Comparison of ENCODE assay signal across 1 cellular context in the genomic region with DNA sequence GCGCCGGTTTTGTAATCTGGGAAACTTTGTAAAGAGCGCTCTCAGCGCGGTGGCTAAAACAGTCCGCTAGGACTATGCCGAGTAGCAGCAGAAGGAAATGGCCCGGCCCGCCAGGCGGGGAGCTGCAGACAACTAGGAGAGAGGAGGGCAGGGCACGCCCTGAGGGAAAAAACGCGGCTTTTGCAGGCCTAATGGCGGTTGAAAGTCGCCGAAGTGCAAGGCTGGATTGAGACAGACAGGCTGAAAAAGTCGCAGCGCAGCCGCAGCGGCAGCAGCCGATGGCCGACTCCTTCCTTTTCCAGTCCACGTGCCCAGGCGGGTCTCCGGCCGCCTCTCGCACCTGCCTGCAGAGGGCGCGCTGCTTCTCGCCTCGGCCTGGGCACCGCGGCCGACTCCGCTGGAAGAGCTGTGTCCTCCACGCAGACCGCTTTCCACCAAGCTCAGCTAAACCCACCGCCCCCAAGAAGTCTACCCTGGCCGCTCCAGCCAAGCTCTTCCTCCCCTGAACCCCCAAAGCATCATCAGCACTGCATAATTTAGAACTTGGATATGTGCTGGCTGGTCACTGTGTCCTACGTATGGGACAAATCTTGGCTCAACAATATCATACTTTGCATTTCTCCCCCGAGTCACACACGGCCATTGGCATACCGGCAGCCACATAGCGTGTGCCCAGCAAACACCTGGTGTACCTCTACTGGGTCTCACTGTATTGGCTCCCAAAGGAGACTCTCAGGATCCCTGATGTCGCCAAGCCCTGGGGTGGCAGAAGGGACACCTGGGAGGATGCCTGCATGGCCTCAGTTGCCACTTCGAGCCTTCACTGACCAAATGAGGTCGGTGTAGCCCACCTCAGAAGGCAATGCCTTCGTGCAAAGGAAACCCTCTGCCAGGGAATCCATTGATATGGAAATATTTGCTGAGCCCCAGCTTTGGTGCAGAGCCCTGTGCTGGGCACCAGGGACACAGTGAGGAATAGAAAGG.
A peak's percentile ranks its signal among the peaks of the same experiment; 100 is the strongest.
TF ChIP-seq lines count a peak whose summit lies in the region.

No MANE protein-coding gene starts in this region.

TF ChIP-seq in K562, 482 proteins besides CTCF, POLR2A, EP300 and RAD21 (continued from another document and continues in another):
- TF ChIP-seq, protein P1, sequence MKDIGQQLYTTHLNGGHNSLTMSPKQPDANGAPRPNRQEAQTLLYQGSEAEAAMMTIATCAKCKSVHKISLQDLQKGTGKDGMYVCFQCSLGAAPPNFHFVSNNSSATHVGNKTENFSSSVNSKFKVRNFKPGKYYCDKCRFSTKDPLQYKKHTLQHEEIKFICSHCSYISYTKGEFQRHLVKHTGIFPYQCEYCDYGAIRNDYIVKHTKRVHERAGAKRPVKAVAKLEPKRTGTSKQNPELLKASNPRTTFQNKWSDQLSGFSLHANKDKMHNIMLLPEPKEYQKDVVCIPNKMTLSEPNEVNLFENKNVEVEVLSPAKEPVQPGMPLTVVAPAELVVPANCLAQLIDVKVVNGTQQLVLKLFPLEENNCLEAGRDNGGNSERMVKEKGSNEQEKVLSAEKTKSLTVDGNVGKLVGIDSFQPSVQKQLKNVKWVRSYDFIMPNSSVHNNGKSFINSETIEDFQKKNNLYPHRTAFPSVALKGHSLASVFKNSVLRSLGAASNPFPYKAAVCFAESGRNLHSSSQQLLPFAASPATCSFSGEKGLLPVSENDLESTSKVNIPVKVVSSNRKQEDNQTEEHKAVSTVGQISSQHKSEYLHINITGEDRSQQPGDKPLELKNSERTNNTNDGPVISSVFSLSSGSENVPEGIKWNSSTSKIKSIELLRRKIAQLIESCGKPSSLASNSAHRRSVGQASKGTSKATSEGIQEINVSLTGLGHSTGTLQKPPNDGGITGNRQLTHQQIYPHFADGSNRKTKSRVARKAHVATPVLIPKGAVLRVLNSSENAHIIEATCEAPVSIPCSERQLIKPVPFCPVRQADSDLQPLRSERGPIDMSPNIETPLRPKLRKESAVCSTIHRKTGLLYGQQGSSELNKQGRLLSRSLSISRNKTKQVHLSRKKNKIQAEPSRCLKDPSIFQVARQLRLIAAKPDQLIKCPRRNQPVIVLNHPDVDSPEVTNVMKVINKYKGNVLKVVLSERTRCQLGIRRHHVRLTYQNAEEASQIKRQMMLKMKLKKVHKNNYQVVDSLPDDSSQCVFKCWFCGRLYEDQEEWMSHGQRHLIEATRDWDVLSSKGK (CRISPR knock-in tag; IDR thresholded peaks at IDR 0.05), result no peak
- peak; percentile 73 for TF ChIP-seq POLR2G (IDR thresholded peaks at IDR 0.05; ENCODE audit: low read depth, low read length)
- no peak for TF ChIP-seq HDGF (IDR thresholded peaks at IDR 0.05)
- TF ChIP-seq KLF16 (IDR thresholded peaks at IDR 0.05), result no peak
- peak; percentile 16 for TF ChIP-seq HMGN3 (IDR thresholded peaks at IDR 0.05; ENCODE audit: borderline replicate concordance, extremely low read depth, insufficient read length, low read depth, low read length)
- no peak for TF ChIP-seq ZNF232 (CRISPR knock-in tag; IDR thresholded peaks at IDR 0.05)
- TF ChIP-seq PBX2 (CRISPR knock-in tag; IDR thresholded peaks at IDR 0.05; ENCODE audit: low read depth), result no peak
- no peak for TF ChIP-seq PBX2 (tag; conservative IDR thresholded peaks at IDR 0.05; ENCODE audit: low read depth)
- TF ChIP-seq, protein P2, sequence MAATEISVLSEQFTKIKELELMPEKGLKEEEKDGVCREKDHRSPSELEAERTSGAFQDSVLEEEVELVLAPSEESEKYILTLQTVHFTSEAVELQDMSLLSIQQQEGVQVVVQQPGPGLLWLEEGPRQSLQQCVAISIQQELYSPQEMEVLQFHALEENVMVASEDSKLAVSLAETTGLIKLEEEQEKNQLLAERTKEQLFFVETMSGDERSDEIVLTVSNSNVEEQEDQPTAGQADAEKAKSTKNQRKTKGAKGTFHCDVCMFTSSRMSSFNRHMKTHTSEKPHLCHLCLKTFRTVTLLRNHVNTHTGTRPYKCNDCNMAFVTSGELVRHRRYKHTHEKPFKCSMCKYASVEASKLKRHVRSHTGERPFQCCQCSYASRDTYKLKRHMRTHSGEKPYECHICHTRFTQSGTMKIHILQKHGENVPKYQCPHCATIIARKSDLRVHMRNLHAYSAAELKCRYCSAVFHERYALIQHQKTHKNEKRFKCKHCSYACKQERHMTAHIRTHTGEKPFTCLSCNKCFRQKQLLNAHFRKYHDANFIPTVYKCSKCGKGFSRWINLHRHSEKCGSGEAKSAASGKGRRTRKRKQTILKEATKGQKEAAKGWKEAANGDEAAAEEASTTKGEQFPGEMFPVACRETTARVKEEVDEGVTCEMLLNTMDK (IDR thresholded peaks at IDR 0.05; ENCODE audit: borderline replicate concordance, insufficient read depth, low read depth, low read length, poor library complexity, severe bottlenecking), result peak; percentile 42
- peak in 1 of 2 experiments; percentile 43; a peak in 1 of 4 replicates for TF ChIP-seq HDAC1 (IDR thresholded peaks at IDR 0.05)
- no peak for TF ChIP-seq ELF1 (tag; IDR thresholded peaks at IDR 0.05)
- TF ChIP-seq TEAD2 (tag; IDR thresholded peaks at IDR 0.05), result no peak
- TF ChIP-seq MYBL2 (IDR thresholded peaks at IDR 0.05; ENCODE audit: low read depth), result no peak
- TF ChIP-seq MYBL2 (CRISPR knock-in tag; IDR thresholded peaks at IDR 0.05; ENCODE audit: borderline replicate concordance), result no peak
- TF ChIP-seq MAZ (CRISPR knock-in tag; conservative IDR thresholded peaks at IDR 0.05 in 1 of 2, IDR thresholded peaks at IDR 0.05 in 1 of 2), result peak in 1 of 2 experiments; percentile 38; a peak in 1 of 4 replicates
- TF ChIP-seq RBFOX2 (IDR thresholded peaks at IDR 0.05; ENCODE audit: low read depth, low read length), result peak; percentile 69
- no peak for TF ChIP-seq FOSL1 (tag; conservative IDR thresholded peaks at IDR 0.05)
- peak; percentile 48; the same call in 1 of the 2 replicates for TF ChIP-seq RAD51 (IDR thresholded peaks at IDR 0.05; ENCODE audit: borderline replicate concordance, low read depth)
- 0 out of 2 replicates have a peak, but pooled peaks have one; percentile 27 for TF ChIP-seq RNF2 (IDR thresholded peaks at IDR 0.05)
- TF ChIP-seq, protein P3, sequence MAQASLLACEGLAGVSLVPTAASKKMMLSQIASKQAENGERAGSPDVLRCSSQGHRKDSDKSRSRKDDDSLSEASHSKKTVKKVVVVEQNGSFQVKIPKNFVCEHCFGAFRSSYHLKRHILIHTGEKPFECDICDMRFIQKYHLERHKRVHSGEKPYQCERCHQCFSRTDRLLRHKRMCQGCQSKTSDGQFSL (CRISPR knock-in tag; IDR thresholded peaks at IDR 0.05), result no peak
- TF ChIP-seq, protein P3 (tag; IDR thresholded peaks at IDR 0.05), result no peak
- peak; percentile 93 for TF ChIP-seq BHLHE40 (IDR thresholded peaks at IDR 0.05; ENCODE audit: low read length)
- TF ChIP-seq MTA3 (IDR thresholded peaks at IDR 0.05; ENCODE audit: borderline replicate concordance), result 0 out of 2 replicates have a peak, but pooled peaks have one; percentile 70
- 0 out of 2 replicates have a peak, but pooled peaks have one; percentile 22 for TF ChIP-seq ZNF124 (CRISPR knock-in tag; IDR thresholded peaks at IDR 0.05)
- no peak for TF ChIP-seq RBM14 (IDR thresholded peaks at IDR 0.05; ENCODE audit: borderline replicate concordance, insufficient read depth, low read depth, low read length)
- TF ChIP-seq NUFIP1 (IDR thresholded peaks at IDR 0.05; ENCODE audit: partially characterized antibody), result no peak
- no peak for TF ChIP-seq FOXM1 (IDR thresholded peaks at IDR 0.05; ENCODE audit: low read depth)
- 0 out of 2 replicates have a peak, but pooled peaks have one; percentile 36 for TF ChIP-seq FOXM1 (CRISPR knock-in tag; IDR thresholded peaks at IDR 0.05; ENCODE audit: low read depth)
- TF ChIP-seq CBFB (CRISPR knock-in tag; IDR thresholded peaks at IDR 0.05), result peak; percentile 55; the same call in 1 of the 2 replicates
- peak; percentile 30; the same call in 1 of the 2 replicates for TF ChIP-seq E2F3 (CRISPR knock-in tag; IDR thresholded peaks at IDR 0.05)
- no peak for TF ChIP-seq CAMTA2 (CRISPR knock-in tag; conservative IDR thresholded peaks at IDR 0.05)
- TF ChIP-seq CBX3 (IDR thresholded peaks at IDR 0.05; ENCODE audit: borderline replicate concordance in 1 of 2, low read length in 2 of 2), result peak in 1 of 2 experiments; percentile 83; a peak in 1 of 3 replicates
- TF ChIP-seq, protein P4, sequence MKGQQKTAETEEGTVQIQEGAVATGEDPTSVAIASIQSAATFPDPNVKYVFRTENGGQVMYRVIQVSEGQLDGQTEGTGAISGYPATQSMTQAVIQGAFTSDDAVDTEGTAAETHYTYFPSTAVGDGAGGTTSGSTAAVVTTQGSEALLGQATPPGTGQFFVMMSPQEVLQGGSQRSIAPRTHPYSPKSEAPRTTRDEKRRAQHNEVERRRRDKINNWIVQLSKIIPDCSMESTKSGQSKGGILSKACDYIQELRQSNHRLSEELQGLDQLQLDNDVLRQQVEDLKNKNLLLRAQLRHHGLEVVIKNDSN (CRISPR knock-in tag; IDR thresholded peaks at IDR 0.05), result peak; percentile 86
- TF ChIP-seq ZNF217 (CRISPR knock-in tag; IDR thresholded peaks at IDR 0.05), result no peak
- TF ChIP-seq SOX6 (IDR thresholded peaks at IDR 0.05), result 0 out of 2 replicates have a peak, but pooled peaks have one; percentile 19
- TF ChIP-seq RFX1 (IDR thresholded peaks at IDR 0.05), result no peak
- no peak for TF ChIP-seq SP2 (IDR thresholded peaks at IDR 0.05; ENCODE audit: extremely low read depth, low read depth, low read length, poor library complexity, severe bottlenecking)
- no peak for TF ChIP-seq MAFF (IDR thresholded peaks at IDR 0.05; ENCODE audit: low read length)
- TF ChIP-seq MBD1 (CRISPR knock-in tag; IDR thresholded peaks at IDR 0.05), result peak; percentile 86; the same call in 1 of the 2 replicates
- no peak for TF ChIP-seq TCF7L2 (IDR thresholded peaks at IDR 0.05; ENCODE audit: low read depth, low read length)
- TF ChIP-seq, protein P5, sequence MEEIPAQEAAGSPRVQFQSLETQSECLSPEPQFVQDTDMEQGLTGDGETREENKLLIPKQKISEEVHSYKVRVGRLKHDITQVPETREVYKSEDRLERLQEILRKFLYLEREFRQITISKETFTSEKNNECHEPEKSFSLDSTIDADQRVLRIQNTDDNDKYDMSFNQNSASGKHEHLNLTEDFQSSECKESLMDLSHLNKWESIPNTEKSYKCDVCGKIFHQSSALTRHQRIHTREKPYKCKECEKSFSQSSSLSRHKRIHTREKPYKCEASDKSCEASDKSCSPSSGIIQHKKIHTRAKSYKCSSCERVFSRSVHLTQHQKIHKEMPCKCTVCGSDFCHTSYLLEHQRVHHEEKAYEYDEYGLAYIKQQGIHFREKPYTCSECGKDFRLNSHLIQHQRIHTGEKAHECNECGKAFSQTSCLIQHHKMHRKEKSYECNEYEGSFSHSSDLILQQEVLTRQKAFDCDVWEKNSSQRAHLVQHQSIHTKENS (CRISPR knock-in tag; IDR thresholded peaks at IDR 0.05), result no peak
- no peak for TF ChIP-seq CBX2 (IDR thresholded peaks at IDR 0.05; ENCODE audit: insufficient read depth, low read length, poor library complexity, severe bottlenecking)
- no peak for TF ChIP-seq RBM22 (IDR thresholded peaks at IDR 0.05; ENCODE audit: low read depth, low read length, poor library complexity, severe bottlenecking)
- no peak for TF ChIP-seq ZNF398 (CRISPR knock-in tag; IDR thresholded peaks at IDR 0.05)
- TF ChIP-seq FOXK2 (conservative IDR thresholded peaks at IDR 0.05 in 1 of 2, IDR thresholded peaks at IDR 0.05 in 1 of 2; ENCODE audit: low read depth in 2 of 2), result no peak
